ENCODE assay signal across 28 cellular contexts in genomic region chr2:17107875-17108274, GRCh38.
"Had no signal": no experiment of that assay in that cellular context is flagged by ENCODE, and none has a peak within 500 bp of the region (broad histone marks: within the 10 kb centered on the region; RNA-seq: fewer than 3 reads in every experiment).

No MANE protein-coding gene starts in this region.

- H3K27ac Mint-ChIP-seq: activated naive CD8-positive, alpha-beta T cell treated with anti-CD3 and anti-CD28 coated beads for 36 hours; naive thymus-derived CD8-positive, alpha-beta T cell; stimulated activated naive CD8-positive, alpha-beta T cell treated with anti-CD3 and anti-CD28 coated beads, Interleukin-15, amount 100 ng/mL, for 72 hours; T-helper 17 cell had no signal

- H3K4me3 Mint-ChIP-seq: activated naive CD8-positive, alpha-beta T cell treated with anti-CD3 and anti-CD28 coated beads for 36 hours; naive thymus-derived CD8-positive, alpha-beta T cell; stimulated activated naive CD8-positive, alpha-beta T cell treated with anti-CD3 and anti-CD28 coated beads, Interleukin-15, amount 100 ng/mL, for 72 hours; T-helper 17 cell had no signal

- DNase-seq: activated CD4-positive, alpha-beta T cell treated with anti-CD3 and anti-CD28 coated beads for 4 hours; activated CD4-positive, alpha-beta T cell treated with anti-CD3 and anti-CD28 coated beads, Interleukin-2, amount 50 U/mL, for 48 hours; activated CD4-positive, CD25-positive, alpha-beta regulatory T cell; activated naive CD4-positive, alpha-beta T cell treated with Interleukin-2 at 50 U/mL for 16 hours; activated naive CD8-positive, alpha-beta T cell treated with anti-CD3 and anti-CD28 coated beads for 36 hours; activated T-cell treated with anti-CD3 and anti-CD28 coated beads, Interleukin-2, amount 50 U/mL, for 48 hours; amniotic stem cell; body of pancreas; dermis blood vessel endothelial cell; effector CD8-positive, alpha-beta T cell; erythroblast; foreskin melanocyte; glutamatergic neuron; hippocampal formation; islet precursor cell; left colon; lower lobe of right lung; naive thymus-derived CD8-positive, alpha-beta T cell; ovary; stimulated activated CD4-positive, alpha-beta T cell treated with anti-CD3 and anti-CD28 coated beads, Interleukin-12 subunit alpha, Interleukin-12 subunit beta, amount 100 ng/mL, for 4 hours; stimulated activated CD4-positive, alpha-beta T cell treated with anti-CD3 and anti-CD28 coated beads, Interleukin-4, amount 100 ng/mL, for 4 hours; stimulated activated naive CD8-positive, alpha-beta T cell treated with anti-CD3 and anti-CD28 coated beads, Interleukin-15, amount 100 ng/mL, for 72 hours; SW 1271; T-helper 17 cell; uterus had no signal

- H3K9me3 Mint-ChIP-seq: activated naive CD8-positive, alpha-beta T cell treated with anti-CD3 and anti-CD28 coated beads for 36 hours had no signal

- H3K27me3 Mint-ChIP-seq: activated naive CD8-positive, alpha-beta T cell treated with anti-CD3 and anti-CD28 coated beads for 36 hours; stimulated activated naive CD8-positive, alpha-beta T cell treated with anti-CD3 and anti-CD28 coated beads, Interleukin-15, amount 100 ng/mL, for 72 hours; T-helper 17 cell had no signal

- H3K4me1 Mint-ChIP-seq: activated naive CD8-positive, alpha-beta T cell treated with anti-CD3 and anti-CD28 coated beads for 36 hours; naive thymus-derived CD8-positive, alpha-beta T cell; stimulated activated naive CD8-positive, alpha-beta T cell treated with anti-CD3 and anti-CD28 coated beads, Interleukin-15, amount 100 ng/mL, for 72 hours; T-helper 17 cell had no signal

- H3K36me3 ChIP-seq: lower lobe of right lung, ovary, prostate gland, suprapubic skin, tibial nerve, uterus had no signal

- H3K27me3 ChIP-seq: body of pancreas, ovary, suprapubic skin, tibial nerve, uterus had no signal

- H3K4me1 ChIP-seq: body of pancreas, lower lobe of right lung, prostate gland, suprapubic skin, tibial nerve, uterus had no signal

- H3K27ac ChIP-seq: body of pancreas, lower lobe of right lung, ovary, prostate gland, suprapubic skin, tibial nerve, uterus had no signal

- H3K9me3 ChIP-seq: body of pancreas, lower lobe of right lung, ovary, prostate gland, suprapubic skin, tibial nerve, uterus had no signal

- H3K4me3 ChIP-seq: body of pancreas, lower lobe of right lung, ovary, prostate gland, suprapubic skin, tibial nerve, uterus had no signal

- H3K36me3 Mint-ChIP-seq: activated naive CD8-positive, alpha-beta T cell treated with anti-CD3 and anti-CD28 coated beads for 36 hours; naive thymus-derived CD8-positive, alpha-beta T cell had no signal

- ATAC-seq: body of pancreas; left colon; lower lobe of right lung; naive thymus-derived CD8-positive, alpha-beta T cell; stimulated activated naive CD8-positive, alpha-beta T cell treated with anti-CD3 and anti-CD28 coated beads, Interleukin-15, amount 100 ng/mL, for 72 hours; T-helper 17 cell had no signal
